In the genomic region with DNA sequence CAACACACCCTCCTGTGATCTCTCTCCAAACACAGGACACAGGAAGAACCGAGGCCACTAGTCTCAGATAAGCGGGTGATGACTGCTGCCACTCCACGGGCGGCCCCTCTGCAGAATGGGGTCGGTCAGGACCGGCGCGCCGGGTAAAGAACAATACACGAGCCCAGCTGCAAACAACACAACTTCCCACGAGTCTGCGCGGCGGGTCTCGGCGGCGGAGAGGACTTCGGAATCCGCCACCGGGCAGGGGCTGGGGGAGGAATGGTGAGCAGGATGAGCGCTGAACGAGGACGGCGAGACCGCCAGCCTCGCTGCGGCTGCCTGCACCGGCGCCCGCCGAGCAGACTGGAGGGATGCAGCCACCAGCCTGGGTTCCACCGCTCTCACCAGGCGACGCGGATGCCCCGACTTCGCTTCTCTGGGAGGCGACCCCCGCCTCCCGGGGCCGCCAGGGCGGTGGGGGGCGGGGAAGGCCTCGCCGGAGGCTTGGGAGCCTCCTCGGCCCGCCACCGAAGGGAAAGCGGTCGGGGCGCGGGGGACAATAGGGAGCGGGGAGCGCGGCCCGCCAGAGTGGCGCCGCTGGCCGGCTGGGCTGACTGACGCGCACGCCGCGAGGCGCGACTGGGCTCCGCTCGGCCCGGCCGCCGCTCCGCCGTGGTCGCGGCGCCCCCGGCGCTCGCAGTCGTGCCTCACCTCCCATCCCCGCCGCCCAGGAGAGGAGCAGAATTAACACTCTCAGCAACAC, we compare ENCODE assay signal across 1 cellular context.
TF ChIP-seq lines count a peak whose summit lies in the region.

No MANE protein-coding gene starts in this region.

TF ChIP-seq in HepG2, 621 proteins besides CTCF, POLR2A, EP300 and RAD21 (continued from another document and continues in another):
- TF ChIP-seq, protein P1, sequence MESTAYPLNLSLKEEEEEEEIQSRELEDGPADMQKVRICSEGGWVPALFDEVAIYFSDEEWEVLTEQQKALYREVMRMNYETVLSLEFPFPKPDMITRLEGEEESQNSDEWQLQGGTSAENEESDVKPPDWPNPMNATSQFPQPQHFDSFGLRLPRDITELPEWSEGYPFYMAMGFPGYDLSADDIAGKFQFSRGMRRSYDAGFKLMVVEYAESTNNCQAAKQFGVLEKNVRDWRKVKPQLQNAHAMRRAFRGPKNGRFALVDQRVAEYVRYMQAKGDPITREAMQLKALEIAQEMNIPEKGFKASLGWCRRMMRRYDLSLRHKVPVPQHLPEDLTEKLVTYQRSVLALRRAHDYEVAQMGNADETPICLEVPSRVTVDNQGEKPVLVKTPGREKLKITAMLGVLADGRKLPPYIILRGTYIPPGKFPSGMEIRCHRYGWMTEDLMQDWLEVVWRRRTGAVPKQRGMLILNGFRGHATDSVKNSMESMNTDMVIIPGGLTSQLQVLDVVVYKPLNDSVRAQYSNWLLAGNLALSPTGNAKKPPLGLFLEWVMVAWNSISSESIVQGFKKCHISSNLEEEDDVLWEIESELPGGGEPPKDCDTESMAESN (CRISPR knock-in tag; conservative IDR thresholded peaks at IDR 0.05): no peak
- TF ChIP-seq, protein P2, sequence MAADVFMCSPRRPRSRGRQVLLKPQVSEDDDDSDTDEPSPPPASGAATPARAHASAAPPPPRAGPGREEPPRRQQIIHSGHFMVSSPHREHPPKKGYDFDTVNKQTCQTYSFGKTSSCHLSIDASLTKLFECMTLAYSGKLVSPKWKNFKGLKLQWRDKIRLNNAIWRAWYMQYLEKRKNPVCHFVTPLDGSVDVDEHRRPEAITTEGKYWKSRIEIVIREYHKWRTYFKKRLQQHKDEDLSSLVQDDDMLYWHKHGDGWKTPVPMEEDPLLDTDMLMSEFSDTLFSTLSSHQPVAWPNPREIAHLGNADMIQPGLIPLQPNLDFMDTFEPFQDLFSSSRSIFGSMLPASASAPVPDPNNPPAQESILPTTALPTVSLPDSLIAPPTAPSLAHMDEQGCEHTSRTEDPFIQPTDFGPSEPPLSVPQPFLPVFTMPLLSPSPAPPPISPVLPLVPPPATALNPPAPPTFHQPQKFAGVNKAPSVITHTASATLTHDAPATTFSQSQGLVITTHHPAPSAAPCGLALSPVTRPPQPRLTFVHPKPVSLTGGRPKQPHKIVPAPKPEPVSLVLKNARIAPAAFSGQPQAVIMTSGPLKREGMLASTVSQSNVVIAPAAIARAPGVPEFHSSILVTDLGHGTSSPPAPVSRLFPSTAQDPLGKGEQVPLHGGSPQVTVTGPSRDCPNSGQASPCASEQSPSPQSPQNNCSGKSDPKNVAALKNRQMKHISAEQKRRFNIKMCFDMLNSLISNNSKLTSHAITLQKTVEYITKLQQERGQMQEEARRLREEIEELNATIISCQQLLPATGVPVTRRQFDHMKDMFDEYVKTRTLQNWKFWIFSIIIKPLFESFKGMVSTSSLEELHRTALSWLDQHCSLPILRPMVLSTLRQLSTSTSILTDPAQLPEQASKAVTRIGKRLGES (CRISPR knock-in tag; IDR thresholded peaks at IDR 0.05; ENCODE audit: borderline replicate concordance): no peak
- TF ChIP-seq, protein P3, sequence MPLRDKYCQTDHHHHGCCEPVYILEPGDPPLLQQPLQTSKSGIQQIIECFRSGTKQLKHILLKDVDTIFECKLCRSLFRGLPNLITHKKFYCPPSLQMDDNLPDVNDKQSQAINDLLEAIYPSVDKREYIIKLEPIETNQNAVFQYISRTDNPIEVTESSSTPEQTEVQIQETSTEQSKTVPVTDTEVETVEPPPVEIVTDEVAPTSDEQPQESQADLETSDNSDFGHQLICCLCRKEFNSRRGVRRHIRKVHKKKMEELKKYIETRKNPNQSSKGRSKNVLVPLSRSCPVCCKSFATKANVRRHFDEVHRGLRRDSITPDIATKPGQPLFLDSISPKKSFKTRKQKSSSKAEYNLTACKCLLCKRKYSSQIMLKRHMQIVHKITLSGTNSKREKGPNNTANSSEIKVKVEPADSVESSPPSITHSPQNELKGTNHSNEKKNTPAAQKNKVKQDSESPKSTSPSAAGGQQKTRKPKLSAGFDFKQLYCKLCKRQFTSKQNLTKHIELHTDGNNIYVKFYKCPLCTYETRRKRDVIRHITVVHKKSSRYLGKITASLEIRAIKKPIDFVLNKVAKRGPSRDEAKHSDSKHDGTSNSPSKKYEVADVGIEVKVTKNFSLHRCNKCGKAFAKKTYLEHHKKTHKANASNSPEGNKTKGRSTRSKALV (CRISPR knock-in tag; IDR thresholded peaks at IDR 0.05): peak; percentile 58
- TF ChIP-seq, protein P4, sequence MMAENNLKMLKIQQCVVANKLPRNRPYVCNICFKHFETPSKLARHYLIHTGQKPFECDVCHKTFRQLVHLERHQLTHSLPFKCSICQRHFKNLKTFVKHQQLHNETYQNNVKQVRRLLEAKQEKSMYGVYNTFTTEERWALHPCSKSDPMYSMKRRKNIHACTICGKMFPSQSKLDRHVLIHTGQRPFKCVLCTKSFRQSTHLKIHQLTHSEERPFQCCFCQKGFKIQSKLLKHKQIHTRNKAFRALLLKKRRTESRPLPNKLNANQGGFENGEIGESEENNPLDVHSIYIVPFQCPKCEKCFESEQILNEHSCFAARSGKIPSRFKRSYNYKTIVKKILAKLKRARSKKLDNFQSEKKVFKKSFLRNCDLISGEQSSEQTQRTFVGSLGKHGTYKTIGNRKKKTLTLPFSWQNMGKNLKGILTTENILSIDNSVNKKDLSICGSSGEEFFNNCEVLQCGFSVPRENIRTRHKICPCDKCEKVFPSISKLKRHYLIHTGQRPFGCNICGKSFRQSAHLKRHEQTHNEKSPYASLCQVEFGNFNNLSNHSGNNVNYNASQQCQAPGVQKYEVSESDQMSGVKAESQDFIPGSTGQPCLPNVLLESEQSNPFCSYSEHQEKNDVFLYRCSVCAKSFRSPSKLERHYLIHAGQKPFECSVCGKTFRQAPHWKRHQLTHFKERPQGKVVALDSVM (CRISPR knock-in tag; IDR thresholded peaks at IDR 0.05): no peak
- TF ChIP-seq HES4 (CRISPR knock-in tag; IDR thresholded peaks at IDR 0.05; ENCODE audit: borderline replicate concordance) (0 out of 2 replicates have a peak, but pooled peaks have one; percentile 28), GATAD1 (CRISPR knock-in tag; IDR thresholded peaks at IDR 0.05) (no peak), RFX3 (CRISPR knock-in tag; IDR thresholded peaks at IDR 0.05) (no peak), BCL6 (CRISPR knock-in tag; IDR thresholded peaks at IDR 0.05) (0 out of 2 replicates have a peak, but pooled peaks have one; percentile 16), RORA (CRISPR knock-in tag; IDR thresholded peaks at IDR 0.05) (no peak), HOXA5 (CRISPR knock-in tag; IDR thresholded peaks at IDR 0.05) (no peak), RFXAP (CRISPR knock-in tag; IDR thresholded peaks at IDR 0.05; ENCODE audit: borderline replicate concordance) (no peak), KDM6A (CRISPR knock-in tag; IDR thresholded peaks at IDR 0.05; ENCODE audit: low read depth) (no peak), ZSCAN21 (CRISPR knock-in tag; IDR thresholded peaks at IDR 0.05; ENCODE audit: borderline replicate concordance) (no peak; the same call in 1 of the 2 replicates), MAFK (conservative IDR thresholded peaks at IDR 0.05 in 1 of 2, IDR thresholded peaks at IDR 0.05 in 1 of 2; ENCODE audit: low read length in 2 of 2) (no peak), NFKB2 (CRISPR knock-in tag; IDR thresholded peaks at IDR 0.05; ENCODE audit: borderline replicate concordance) (0 out of 2 replicates have a peak, but pooled peaks have one; percentile 28), NFRKB (IDR thresholded peaks at IDR 0.05) (no peak), AGO1 (IDR thresholded peaks at IDR 0.05; ENCODE audit: low read depth, low read length, poor library complexity, severe bottlenecking) (no peak), SMAD3 (CRISPR knock-in tag; IDR thresholded peaks at IDR 0.05) (no peak)
- TF ChIP-seq, protein P5, sequence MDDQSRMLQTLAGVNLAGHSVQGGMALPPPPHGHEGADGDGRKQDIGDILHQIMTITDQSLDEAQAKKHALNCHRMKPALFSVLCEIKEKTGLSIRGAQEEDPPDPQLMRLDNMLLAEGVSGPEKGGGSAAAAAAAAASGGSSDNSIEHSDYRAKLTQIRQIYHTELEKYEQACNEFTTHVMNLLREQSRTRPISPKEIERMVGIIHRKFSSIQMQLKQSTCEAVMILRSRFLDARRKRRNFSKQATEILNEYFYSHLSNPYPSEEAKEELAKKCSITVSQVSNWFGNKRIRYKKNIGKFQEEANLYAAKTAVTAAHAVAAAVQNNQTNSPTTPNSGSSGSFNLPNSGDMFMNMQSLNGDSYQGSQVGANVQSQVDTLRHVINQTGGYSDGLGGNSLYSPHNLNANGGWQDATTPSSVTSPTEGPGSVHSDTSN (CRISPR knock-in tag; IDR thresholded peaks at IDR 0.05; ENCODE audit: borderline replicate concordance): no peak
- TF ChIP-seq, protein P6, sequence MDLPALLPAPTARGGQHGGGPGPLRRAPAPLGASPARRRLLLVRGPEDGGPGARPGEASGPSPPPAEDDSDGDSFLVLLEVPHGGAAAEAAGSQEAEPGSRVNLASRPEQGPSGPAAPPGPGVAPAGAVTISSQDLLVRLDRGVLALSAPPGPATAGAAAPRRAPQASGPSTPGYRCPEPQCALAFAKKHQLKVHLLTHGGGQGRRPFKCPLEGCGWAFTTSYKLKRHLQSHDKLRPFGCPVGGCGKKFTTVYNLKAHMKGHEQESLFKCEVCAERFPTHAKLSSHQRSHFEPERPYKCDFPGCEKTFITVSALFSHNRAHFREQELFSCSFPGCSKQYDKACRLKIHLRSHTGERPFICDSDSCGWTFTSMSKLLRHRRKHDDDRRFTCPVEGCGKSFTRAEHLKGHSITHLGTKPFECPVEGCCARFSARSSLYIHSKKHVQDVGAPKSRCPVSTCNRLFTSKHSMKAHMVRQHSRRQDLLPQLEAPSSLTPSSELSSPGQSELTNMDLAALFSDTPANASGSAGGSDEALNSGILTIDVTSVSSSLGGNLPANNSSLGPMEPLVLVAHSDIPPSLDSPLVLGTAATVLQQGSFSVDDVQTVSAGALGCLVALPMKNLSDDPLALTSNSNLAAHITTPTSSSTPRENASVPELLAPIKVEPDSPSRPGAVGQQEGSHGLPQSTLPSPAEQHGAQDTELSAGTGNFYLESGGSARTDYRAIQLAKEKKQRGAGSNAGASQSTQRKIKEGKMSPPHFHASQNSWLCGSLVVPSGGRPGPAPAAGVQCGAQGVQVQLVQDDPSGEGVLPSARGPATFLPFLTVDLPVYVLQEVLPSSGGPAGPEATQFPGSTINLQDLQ (CRISPR knock-in tag; IDR thresholded peaks at IDR 0.05): no peak
- TF ChIP-seq, protein P7, sequence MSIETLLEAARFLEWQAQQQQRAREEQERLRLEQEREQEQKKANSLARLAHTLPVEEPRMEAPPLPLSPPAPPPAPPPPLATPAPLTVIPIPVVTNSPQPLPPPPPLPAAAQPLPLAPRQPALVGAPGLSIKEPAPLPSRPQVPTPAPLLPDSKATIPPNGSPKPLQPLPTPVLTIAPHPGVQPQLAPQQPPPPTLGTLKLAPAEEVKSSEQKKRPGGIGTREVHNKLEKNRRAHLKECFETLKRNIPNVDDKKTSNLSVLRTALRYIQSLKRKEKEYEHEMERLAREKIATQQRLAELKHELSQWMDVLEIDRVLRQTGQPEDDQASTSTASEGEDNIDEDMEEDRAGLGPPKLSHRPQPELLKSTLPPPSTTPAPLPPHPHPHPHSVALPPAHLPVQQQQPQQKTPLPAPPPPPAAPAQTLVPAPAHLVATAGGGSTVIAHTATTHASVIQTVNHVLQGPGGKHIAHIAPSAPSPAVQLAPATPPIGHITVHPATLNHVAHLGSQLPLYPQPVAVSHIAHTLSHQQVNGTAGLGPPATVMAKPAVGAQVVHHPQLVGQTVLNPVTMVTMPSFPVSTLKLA (IDR thresholded peaks at IDR 0.05): 0 out of 2 replicates have a peak, but pooled peaks have one; percentile 11
- TF ChIP-seq, protein P8, sequence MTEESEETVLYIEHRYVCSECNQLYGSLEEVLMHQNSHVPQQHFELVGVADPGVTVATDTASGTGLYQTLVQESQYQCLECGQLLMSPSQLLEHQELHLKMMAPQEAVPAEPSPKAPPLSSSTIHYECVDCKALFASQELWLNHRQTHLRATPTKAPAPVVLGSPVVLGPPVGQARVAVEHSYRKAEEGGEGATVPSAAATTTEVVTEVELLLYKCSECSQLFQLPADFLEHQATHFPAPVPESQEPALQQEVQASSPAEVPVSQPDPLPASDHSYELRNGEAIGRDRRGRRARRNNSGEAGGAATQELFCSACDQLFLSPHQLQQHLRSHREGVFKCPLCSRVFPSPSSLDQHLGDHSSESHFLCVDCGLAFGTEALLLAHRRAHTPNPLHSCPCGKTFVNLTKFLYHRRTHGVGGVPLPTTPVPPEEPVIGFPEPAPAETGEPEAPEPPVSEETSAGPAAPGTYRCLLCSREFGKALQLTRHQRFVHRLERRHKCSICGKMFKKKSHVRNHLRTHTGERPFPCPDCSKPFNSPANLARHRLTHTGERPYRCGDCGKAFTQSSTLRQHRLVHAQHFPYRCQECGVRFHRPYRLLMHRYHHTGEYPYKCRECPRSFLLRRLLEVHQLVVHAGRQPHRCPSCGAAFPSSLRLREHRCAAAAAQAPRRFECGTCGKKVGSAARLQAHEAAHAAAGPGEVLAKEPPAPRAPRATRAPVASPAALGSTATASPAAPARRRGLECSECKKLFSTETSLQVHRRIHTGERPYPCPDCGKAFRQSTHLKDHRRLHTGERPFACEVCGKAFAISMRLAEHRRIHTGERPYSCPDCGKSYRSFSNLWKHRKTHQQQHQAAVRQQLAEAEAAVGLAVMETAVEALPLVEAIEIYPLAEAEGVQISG (CRISPR knock-in tag; IDR thresholded peaks at IDR 0.05): no peak
- TF ChIP-seq, protein P9, sequence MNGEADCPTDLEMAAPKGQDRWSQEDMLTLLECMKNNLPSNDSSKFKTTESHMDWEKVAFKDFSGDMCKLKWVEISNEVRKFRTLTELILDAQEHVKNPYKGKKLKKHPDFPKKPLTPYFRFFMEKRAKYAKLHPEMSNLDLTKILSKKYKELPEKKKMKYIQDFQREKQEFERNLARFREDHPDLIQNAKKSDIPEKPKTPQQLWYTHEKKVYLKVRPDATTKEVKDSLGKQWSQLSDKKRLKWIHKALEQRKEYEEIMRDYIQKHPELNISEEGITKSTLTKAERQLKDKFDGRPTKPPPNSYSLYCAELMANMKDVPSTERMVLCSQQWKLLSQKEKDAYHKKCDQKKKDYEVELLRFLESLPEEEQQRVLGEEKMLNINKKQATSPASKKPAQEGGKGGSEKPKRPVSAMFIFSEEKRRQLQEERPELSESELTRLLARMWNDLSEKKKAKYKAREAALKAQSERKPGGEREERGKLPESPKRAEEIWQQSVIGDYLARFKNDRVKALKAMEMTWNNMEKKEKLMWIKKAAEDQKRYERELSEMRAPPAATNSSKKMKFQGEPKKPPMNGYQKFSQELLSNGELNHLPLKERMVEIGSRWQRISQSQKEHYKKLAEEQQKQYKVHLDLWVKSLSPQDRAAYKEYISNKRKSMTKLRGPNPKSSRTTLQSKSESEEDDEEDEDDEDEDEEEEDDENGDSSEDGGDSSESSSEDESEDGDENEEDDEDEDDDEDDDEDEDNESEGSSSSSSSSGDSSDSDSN (CRISPR knock-in tag; IDR thresholded peaks at IDR 0.05): peak; percentile 86
- TF ChIP-seq, protein P10, sequence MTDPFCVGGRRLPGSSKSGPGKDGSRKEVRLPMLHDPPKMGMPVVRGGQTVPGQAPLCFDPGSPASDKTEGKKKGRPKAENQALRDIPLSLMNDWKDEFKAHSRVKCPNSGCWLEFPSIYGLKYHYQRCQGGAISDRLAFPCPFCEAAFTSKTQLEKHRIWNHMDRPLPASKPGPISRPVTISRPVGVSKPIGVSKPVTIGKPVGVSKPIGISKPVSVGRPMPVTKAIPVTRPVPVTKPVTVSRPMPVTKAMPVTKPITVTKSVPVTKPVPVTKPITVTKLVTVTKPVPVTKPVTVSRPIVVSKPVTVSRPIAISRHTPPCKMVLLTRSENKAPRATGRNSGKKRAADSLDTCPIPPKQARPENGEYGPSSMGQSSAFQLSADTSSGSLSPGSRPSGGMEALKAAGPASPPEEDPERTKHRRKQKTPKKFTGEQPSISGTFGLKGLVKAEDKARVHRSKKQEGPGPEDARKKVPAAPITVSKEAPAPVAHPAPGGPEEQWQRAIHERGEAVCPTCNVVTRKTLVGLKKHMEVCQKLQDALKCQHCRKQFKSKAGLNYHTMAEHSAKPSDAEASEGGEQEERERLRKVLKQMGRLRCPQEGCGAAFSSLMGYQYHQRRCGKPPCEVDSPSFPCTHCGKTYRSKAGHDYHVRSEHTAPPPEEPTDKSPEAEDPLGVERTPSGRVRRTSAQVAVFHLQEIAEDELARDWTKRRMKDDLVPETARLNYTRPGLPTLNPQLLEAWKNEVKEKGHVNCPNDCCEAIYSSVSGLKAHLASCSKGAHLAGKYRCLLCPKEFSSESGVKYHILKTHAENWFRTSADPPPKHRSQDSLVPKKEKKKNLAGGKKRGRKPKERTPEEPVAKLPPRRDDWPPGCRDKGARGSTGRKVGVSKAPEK (CRISPR knock-in tag; IDR thresholded peaks at IDR 0.05; ENCODE audit: borderline replicate concordance): no peak
